27 cellular contexts compared by ENCODE assay signal in the genomic region with DNA sequence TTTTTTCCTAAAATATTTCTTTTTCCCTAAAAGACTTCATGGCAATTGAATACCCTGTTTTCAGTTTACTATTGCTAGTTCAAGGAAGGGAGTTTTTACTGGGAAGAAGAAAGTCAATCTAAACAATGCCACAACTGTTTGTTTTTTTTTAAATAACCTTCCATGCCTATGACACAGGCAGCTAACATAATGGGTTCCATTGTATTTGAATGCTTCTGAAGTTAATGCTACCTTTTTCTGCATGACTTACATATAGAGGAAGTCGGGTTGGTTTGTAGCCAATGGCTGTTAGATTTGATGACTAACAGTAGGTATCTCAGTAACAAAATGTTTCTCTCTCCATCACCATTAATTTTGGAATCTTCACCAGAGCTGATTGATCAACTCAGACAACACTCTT.
"Had no signal": no experiment of that assay in that cellular context is flagged by ENCODE, and none has a peak within 500 bp of the region (broad histone marks: within the 10 kb centered on the region; RNA-seq: fewer than 3 reads in every experiment).

No MANE protein-coding gene starts in this region.

- DNase-seq: activated CD4-positive, alpha-beta T cell treated with anti-CD3 and anti-CD28 coated beads, Interleukin-2, amount 10 ng/mL, durations not matched to agents 7 days and 5 days; activated CD4-positive, CD25-positive, alpha-beta regulatory T cell treated with anti-CD3 and anti-CD28 coated beads, Interleukin-2, amount 50 U/mL, for 72 hours; activated CD8-positive, alpha-beta T cell treated with anti-CD3 and anti-CD28 coated beads for 36 hours; activated gamma-delta T cell treated with Interleukin-2 at 50 U/mL for 16 hours; anterior cingulate cortex; colonic mucosa; dorsolateral prefrontal cortex; effector memory CD8-positive, alpha-beta T cell; kidney; ovary; stimulated activated CD4-positive, alpha-beta T cell treated with anti-CD3 and anti-CD28 coated beads, Interleukin-12 subunit alpha, Interleukin-12 subunit beta, amount 100 ng/mL, for 4 hours; stimulated activated CD4-positive, alpha-beta T cell treated with anti-CD3 and anti-CD28 coated beads, Interleukin-1b, Interleukin-23, amount 100 ng/mL, for 48 hours; stomach; T-helper 1 cell; transverse colon; WERI-Rb-1 had no signal

- H3K9me3 Mint-ChIP-seq: activated CD4-positive, alpha-beta T cell treated with anti-CD3 and anti-CD28 coated beads, Interleukin-2, amount 10 ng/mL, durations not matched to agents 7 days and 5 days; activated CD8-positive, alpha-beta T cell treated with anti-CD3 and anti-CD28 coated beads for 36 hours; activated naive CD4-positive, alpha-beta T cell treated with anti-CD3 and anti-CD28 coated beads, Interleukin-2, amount 50 U/mL, for 24 hours; effector memory CD8-positive, alpha-beta T cell; nephron; stimulated activated effector memory CD8-positive, alpha-beta T cell treated with anti-CD3 and anti-CD28 coated beads, Interleukin-12 subunit alpha, Interleukin-12 subunit beta, amount 100 ng/mL, for 72 hours had no signal

- H3K36me3 ChIP-seq: colonic mucosa, neutrophil, ovary, prostate gland, right atrium auricular region, stomach, suprapubic skin, transverse colon, vagina, WERI-Rb-1 had no signal

- H3K27ac ChIP-seq: colonic mucosa, dorsolateral prefrontal cortex, neutrophil, ovary, prostate gland, right atrium auricular region, stomach, suprapubic skin, transverse colon, vagina, WERI-Rb-1 had no signal

- H3K4me1 ChIP-seq: colonic mucosa, prostate gland, right atrium auricular region, suprapubic skin, transverse colon, vagina had no signal

- H3K4me1 Mint-ChIP-seq: activated CD4-positive, alpha-beta T cell treated with anti-CD3 and anti-CD28 coated beads, Interleukin-2, amount 10 ng/mL, durations not matched to agents 7 days and 5 days; activated naive CD4-positive, alpha-beta T cell treated with anti-CD3 and anti-CD28 coated beads, Interleukin-2, amount 50 U/mL, for 24 hours; stimulated activated effector memory CD8-positive, alpha-beta T cell treated with anti-CD3 and anti-CD28 coated beads, Interleukin-12 subunit alpha, Interleukin-12 subunit beta, amount 100 ng/mL, for 72 hours had no signal

- H3K4me3 ChIP-seq: colonic mucosa, dorsolateral prefrontal cortex, ovary, prostate gland, right atrium auricular region, stomach, suprapubic skin, transverse colon, vagina had no signal

- H3K27me3 ChIP-seq: colonic mucosa, neutrophil, ovary, right atrium auricular region, stomach, suprapubic skin, transverse colon, vagina had no signal

- H3K27me3 Mint-ChIP-seq: activated CD4-positive, alpha-beta T cell treated with anti-CD3 and anti-CD28 coated beads, Interleukin-2, amount 10 ng/mL, durations not matched to agents 7 days and 5 days; activated naive CD4-positive, alpha-beta T cell treated with anti-CD3 and anti-CD28 coated beads, Interleukin-2, amount 50 U/mL, for 24 hours had no signal

- ATAC-seq: activated CD8-positive, alpha-beta T cell treated with anti-CD3 and anti-CD28 coated beads for 36 hours; effector memory CD8-positive, alpha-beta T cell; left lobe of liver; stimulated activated effector memory CD8-positive, alpha-beta T cell treated with anti-CD3 and anti-CD28 coated beads, Interleukin-12 subunit alpha, Interleukin-12 subunit beta, amount 100 ng/mL, for 72 hours had no signal

- H3K9me3 ChIP-seq: colonic mucosa, neutrophil, ovary, prostate gland, right atrium auricular region, stomach, suprapubic skin, transverse colon, vagina had no signal

- FAIRE-seq: endothelial cell of umbilical vein, kidney, TTC549 had no signal

- H3K27ac Mint-ChIP-seq: activated CD4-positive, alpha-beta T cell treated with anti-CD3 and anti-CD28 coated beads, Interleukin-2, amount 10 ng/mL, durations not matched to agents 7 days and 5 days; activated CD8-positive, alpha-beta T cell treated with anti-CD3 and anti-CD28 coated beads for 36 hours; activated naive CD4-positive, alpha-beta T cell treated with anti-CD3 and anti-CD28 coated beads, Interleukin-2, amount 50 U/mL, for 24 hours; effector memory CD8-positive, alpha-beta T cell; nephron; stimulated activated effector memory CD8-positive, alpha-beta T cell treated with anti-CD3 and anti-CD28 coated beads, Interleukin-12 subunit alpha, Interleukin-12 subunit beta, amount 100 ng/mL, for 72 hours had no signal

- H3K36me3 Mint-ChIP-seq: activated naive CD4-positive, alpha-beta T cell treated with anti-CD3 and anti-CD28 coated beads, Interleukin-2, amount 50 U/mL, for 24 hours; stimulated activated effector memory CD8-positive, alpha-beta T cell treated with anti-CD3 and anti-CD28 coated beads, Interleukin-12 subunit alpha, Interleukin-12 subunit beta, amount 100 ng/mL, for 72 hours had no signal

- H3K4me3 Mint-ChIP-seq: activated CD4-positive, alpha-beta T cell treated with anti-CD3 and anti-CD28 coated beads, Interleukin-2, amount 10 ng/mL, durations not matched to agents 7 days and 5 days; activated CD8-positive, alpha-beta T cell treated with anti-CD3 and anti-CD28 coated beads for 36 hours; activated naive CD4-positive, alpha-beta T cell treated with anti-CD3 and anti-CD28 coated beads, Interleukin-2, amount 50 U/mL, for 24 hours; effector memory CD8-positive, alpha-beta T cell; nephron; stimulated activated effector memory CD8-positive, alpha-beta T cell treated with anti-CD3 and anti-CD28 coated beads, Interleukin-12 subunit alpha, Interleukin-12 subunit beta, amount 100 ng/mL, for 72 hours had no signal
